14 cellular contexts compared by ENCODE assay signal in the genomic region with DNA sequence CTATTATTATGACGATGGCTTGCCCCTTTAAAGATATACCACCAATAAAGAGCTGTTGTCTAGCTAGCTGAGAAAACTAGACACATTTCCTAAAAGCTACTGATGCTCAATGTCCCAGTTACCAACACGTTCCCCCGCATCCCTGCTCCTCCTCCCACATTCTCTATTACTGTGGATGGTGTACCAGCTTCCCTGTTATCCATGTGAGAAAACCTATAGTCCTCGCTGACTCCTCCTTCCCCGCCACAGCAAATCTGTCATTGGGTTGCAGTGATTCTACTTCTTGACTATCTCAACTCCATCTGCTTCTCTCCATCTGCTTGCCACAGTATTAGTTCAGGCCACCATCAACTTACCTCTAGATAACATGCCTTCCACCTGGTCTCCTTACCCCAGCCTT.
A peak's percentile ranks its signal among the peaks of the same experiment; 100 is the strongest.
DNase-seq lines count a peak whose midpoint lies in the region; ATAC-seq, FAIRE-seq and TF ChIP-seq lines count a peak whose summit lies in the region.
"Had no signal": no experiment of that assay in that cellular context is flagged by ENCODE, and none has a peak within 500 bp of the region (broad histone marks: within the 10 kb centered on the region; RNA-seq: fewer than 3 reads in every experiment).

No MANE protein-coding gene starts in this region.

- peak; percentile 75 for DNase-seq in DMS 273 (lab: John Stamatoyannopoulos, UW; ENCODE audit: unreplicated experiment)
- DNase-seq in NCI-H82 (lab: John Stamatoyannopoulos, UW), result peak; percentile 64
- peak in 6 of 10 donors; percentile 35 to 79 (median 52) for DNase-seq in dorsolateral prefrontal cortex
- peak; percentile 59 for DNase-seq in superior temporal gyrus (ENCODE audit: extremely low spot score)
- no peak for DNase-seq in pancreas
- DNase-seq in RPMI8226, result no peak
- no peak for DNase-seq in AG08395 (ENCODE audit: low spot score)
- DNase-seq: Caco-2; CD8-positive, alpha-beta memory T cell; GM23248; H7; IMR-90 had no signal

- ATAC-seq in pancreas, result no peak
- ATAC-seq: A549 had no signal

- FAIRE-seq in pancreas (lab: Jason Lieb, UNC), result no peak
- FAIRE-seq: A549 had no signal

- H3K27me3 ChIP-seq in dorsolateral prefrontal cortex (no peaks in the 10 kb centered on the region), pancreas (peaks cover 0 to 2% (median 0%) of the 10 kb centered on the region in 4 donors)
- H3K27me3 ChIP-seq: BLaER1 had no signal

- TF ChIP-seq CTCF in dorsolateral prefrontal cortex (IDR thresholded peaks at IDR 0.05 in 54 of 56, conservative IDR thresholded peaks at IDR 0.05 in 2 of 56; ENCODE audit: low read depth in 1 of 56, partially characterized antibody in 56 of 56) (no peak), pancreas (IDR thresholded peaks at IDR 0.05) (no peak)

- H3K36me3 ChIP-seq in pancreas, result no peaks in the 10 kb centered on the region
- H3K36me3 ChIP-seq: BLaER1 had no signal

- H3K27ac ChIP-seq in dorsolateral prefrontal cortex (peak overlapping the region in 26 of 59 donors; percentile 9 to 73 (median 48)), pancreas (no peak overlapping the region)
- H3K27ac ChIP-seq: A549, BLaER1, GM23248 had no signal

- H3K9me3 ChIP-seq in pancreas, result no peaks in the 10 kb centered on the region
- H3K9me3 ChIP-seq: A549, BLaER1, Caco-2 had no signal

- H3K4me1 ChIP-seq in pancreas, result no peaks in the 10 kb centered on the region
- H3K4me1 ChIP-seq: BLaER1 had no signal

- WGBS in pancreas, 2 donors, result 69 to 77% methylated on average over 5 of the region's 5 CpGs

- H3K4me3 ChIP-seq in dorsolateral prefrontal cortex (no peak overlapping the region), pancreas (no peak overlapping the region)
- H3K4me3 ChIP-seq: A549, BLaER1, GM23248 had no signal

- intact Hi-C loops in dorsolateral prefrontal cortex (cut with DNase I) (no loop called here), pancreas (cut with DNase I) (no loop called here)

Comparison
In these comparisons a context has a peak if more than half of its experiments do, and no peak if none do; other contexts are left out.
1. DNase-seq: peak in DMS 273 (single experiment), NCI-H82 (single experiment), dorsolateral prefrontal cortex (6 of 10) and superior temporal gyrus (single experiment); none in pancreas (0 of 6), RPMI8226 (single experiment) and AG08395 (single experiment).